ENCODE assay signal across 7 cellular contexts in the genomic region with DNA sequence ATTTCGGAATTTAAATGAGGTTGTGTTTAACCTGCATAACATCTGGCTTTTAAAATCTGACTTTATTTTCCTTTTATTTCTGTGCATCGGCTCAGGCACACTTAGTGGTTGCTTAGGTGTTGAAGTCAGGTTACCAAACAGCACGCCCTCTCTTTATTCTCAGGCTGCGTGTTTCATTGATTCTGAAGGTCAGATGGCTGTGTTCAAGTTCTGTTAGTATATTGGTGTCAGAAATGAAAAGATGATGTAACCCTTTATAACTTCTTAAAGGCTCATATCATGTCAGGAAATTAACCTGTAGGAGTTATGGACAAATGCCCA.
DNase-seq lines count a peak whose midpoint lies in the region; ATAC-seq and TF ChIP-seq lines count a peak whose summit lies in the region.

No MANE protein-coding gene starts in this region.

- no peaks in the 10 kb centered on the region for H3K79me2 ChIP-seq in osteoblast (ENCODE audit: insufficient read depth, low read length)

- POLR2A ChIA-PET in activated CD8-positive, alpha-beta T cell treated with anti-CD3 and anti-CD28 coated beads for 36 hours (lab: Charles Lee), result no interaction called here

- H3K36me3 ChIP-seq in osteoblast (ENCODE audit: insufficient read depth, low read length), result no peaks in the 10 kb centered on the region
- no peaks in the 10 kb centered on the region for H3K36me3 ChIP-seq in SJCRH30

- intact Hi-C loops in activated CD8-positive, alpha-beta T cell treated with anti-CD3 and anti-CD28 coated beads for 36 hours (cut with micrococcal nuclease), result no loop called here

- CTCF ChIA-PET in activated CD8-positive, alpha-beta T cell treated with anti-CD3 and anti-CD28 coated beads for 36 hours (lab: Charles Lee), result no interaction called here

- H3K4me1 ChIP-seq in osteoblast (ENCODE audit: insufficient read depth, low read length), result no peaks in the 10 kb centered on the region
- no peaks in the 10 kb centered on the region for H3K4me1 ChIP-seq in SJCRH30

- peak overlapping the region; percentile 32 for H3K4me3 ChIP-seq in osteoblast (ENCODE audit: insufficient read depth, low read length)
- no peak overlapping the region for H3K4me3 ChIP-seq in SJCRH30

- H3K9me3 ChIP-seq in osteoblast (ENCODE audit: low read depth, low read length) (no peaks in the 10 kb centered on the region), SJCRH30 (replicated peaks) (no peaks in the 10 kb centered on the region)

- H3K4me1 Mint-ChIP-seq in activated CD8-positive, alpha-beta T cell treated with anti-CD3 and anti-CD28 coated beads for 36 hours (ENCODE audit: low read depth), result peaks cover 62% of the 10 kb centered on the region

- TF ChIP-seq CTCF in activated CD8-positive, alpha-beta T cell treated with anti-CD3 and anti-CD28 coated beads for 36 hours (IDR thresholded peaks at IDR 0.05), result no peak
- no peak for TF ChIP-seq CTCF in osteoblast (IDR thresholded peaks at IDR 0.05; ENCODE audit: extremely low read depth, low read depth, low read length)

- H3K27ac ChIP-seq in osteoblast (ENCODE audit: low read depth, low read length) (no peak overlapping the region), SJCRH30 (no peak overlapping the region)

- H3K27me3 Mint-ChIP-seq in activated CD8-positive, alpha-beta T cell treated with anti-CD3 and anti-CD28 coated beads for 36 hours, result no peaks in the 10 kb centered on the region

- no peaks in the 10 kb centered on the region for H4K20me1 ChIP-seq in osteoblast (ENCODE audit: insufficient read depth, low read length)

- H3K27ac Mint-ChIP-seq in activated CD8-positive, alpha-beta T cell treated with anti-CD3 and anti-CD28 coated beads for 36 hours, result peak overlapping the region; percentile 96

- H3K4me3 Mint-ChIP-seq in activated CD8-positive, alpha-beta T cell treated with anti-CD3 and anti-CD28 coated beads for 36 hours, result peak overlapping the region; percentile 90

- peak overlapping the region; percentile 78 for H2AFZ ChIP-seq in osteoblast (ENCODE audit: low read length)

- H3K4me2 ChIP-seq in osteoblast (ENCODE audit: insufficient read depth, low read length), result peak overlapping the region; percentile 44

- peaks cover 40% of the 10 kb centered on the region for H3K36me3 Mint-ChIP-seq in activated CD8-positive, alpha-beta T cell treated with anti-CD3 and anti-CD28 coated beads for 36 hours (ENCODE audit: low read depth)

- H3K9me3 Mint-ChIP-seq in activated CD8-positive, alpha-beta T cell treated with anti-CD3 and anti-CD28 coated beads for 36 hours, result peaks cover 19% of the 10 kb centered on the region

- no peak for DNase-seq in activated CD8-positive, alpha-beta T cell treated with anti-CD3 and anti-CD28 coated beads for 36 hours
- DNase-seq in osteoblast (ENCODE audit: insufficient read length, low spot score, missing footprints) (no peak), HUDEP-2 (lab: John Stamatoyannopoulos, UW; ENCODE audit: unreplicated experiment in 76 of 76) (no peak), NCI-H524 treated with DMSO at 0.1 percent for 48 hours (lab: John Stamatoyannopoulos, UW) (no peak), SJCRH30 (no peak)

- H3K27me3 ChIP-seq in osteoblast (ENCODE audit: insufficient read depth, low read length), result no peaks in the 10 kb centered on the region
- no peaks in the 10 kb centered on the region for H3K27me3 ChIP-seq in SJCRH30

- ATAC-seq in GM18868 (IDR thresholded peaks at IDR 0.05; ENCODE audit: unreplicated experiment) (peak; percentile 27), HG02623 (IDR thresholded peaks at IDR 0.05; ENCODE audit: unreplicated experiment) (peak; percentile 19)
- ATAC-seq in activated CD8-positive, alpha-beta T cell treated with anti-CD3 and anti-CD28 coated beads for 36 hours, result peak; percentile 41
